8 cellular contexts compared by ENCODE assay signal in genomic region chr7:100706672-100707311, GRCh38. TPM values are rescaled to one million over a fixed set of nuclear protein-coding genes. Genes with fewer than 3 reads are reported as not detected.
A peak's percentile ranks its signal among the peaks of the same experiment; 100 is the strongest.
DNase-seq lines count a peak whose midpoint lies in the region; ATAC-seq and TF ChIP-seq lines count a peak whose summit lies in the region.

No MANE protein-coding gene starts in this region.

- no peak for TF ChIP-seq RAD21 in IMR-90 (IDR thresholded peaks at IDR 0.05; ENCODE audit: low read length)

- POLR2A ChIA-PET in A673 (lab: Charles Lee; ENCODE audit: low non-redundant PET) (no interaction called here), IMR-90 (lab: Charles Lee; ENCODE audit: unreplicated experiment) (no interaction called here)

- H3K23ac ChIP-seq in IMR-90 (ENCODE audit: low read depth, low read length): peak overlapping the region; percentile 73; the same call in 1 of the 2 replicates

- peak overlapping the region; percentile 89 for H3K9ac ChIP-seq in IMR-90 (ENCODE audit: low read depth, low read length)

- BruUV-seq in A673 (replicated peaks; lab: Mats Ljungman, UMichigan): no TSS peak
- BruUV-seq in IMR-90 (replicated peaks; lab: Mats Ljungman, UMichigan): TSS peak; percentile 73

- H2BK5ac ChIP-seq in IMR-90 (ENCODE audit: low read depth, low read length, poor library complexity, severe bottlenecking): no peak overlapping the region

- peak overlapping the region; percentile 89 for H2AK9ac ChIP-seq in IMR-90 (replicated peaks; ENCODE audit: low read depth, low read length, poor library complexity)

- peaks cover 13 to 23% of the 10 kb centered on the region in 2 experiments for H3K79me1 ChIP-seq in IMR-90 (ENCODE audit: low read depth in 1 of 2, low read length in 2 of 2)

- WGBS in IMR-90 (ENCODE audit: extremely low coverage in 2 of 2, insufficient read length in 1 of 2), 2 experiments: 12% methylated on average over 23 of the region's 34 CpGs; no CpG with 5 or more reads in 1 of the 2 experiments

- H2BK120ac ChIP-seq in IMR-90 (ENCODE audit: low read depth, low read length): no peak overlapping the region

- H3K4me2 ChIP-seq in IMR-90 (ENCODE audit: low read depth, low read length): peak overlapping the region; percentile 95

- ATAC-seq in IMR-90 (ENCODE audit: low read depth) (no peak), mucosa of descending colon (no peak), HG02870 (IDR thresholded peaks at IDR 0.05; ENCODE audit: unreplicated experiment) (no peak), GM19324 (IDR thresholded peaks at IDR 0.05; ENCODE audit: low FRiP score, unreplicated experiment) (no peak)
- no peak for ATAC-seq in central memory CD8-positive, alpha-beta T cell (replicated peaks; ENCODE audit: extremely low read depth, poor library complexity, severe bottlenecking)

- no peak overlapping the region for H2BK20ac ChIP-seq in IMR-90 (ENCODE audit: low read depth, low read length)

- H4K20me1 ChIP-seq in IMR-90 (ENCODE audit: insufficient read depth, low read length): no peaks in the 10 kb centered on the region; the same call in 1 of the 2 replicates

- H3K4me3 ChIP-seq in A673 (ENCODE audit: low read depth, low read length, poor library complexity, severe bottlenecking): peak overlapping the region; percentile 77
- H3K4me3 ChIP-seq in IMR-90 (ENCODE audit: insufficient read depth, low read depth, low read length): peak overlapping the region; percentile 85
- H3K4me3 ChIP-seq in mucosa of descending colon: peak overlapping the region; percentile 52

- H3K9me3 ChIP-seq in A673 (ENCODE audit: low read depth, low read length, poor library complexity, severe bottlenecking) (no peaks in the 10 kb centered on the region), IMR-90 (ENCODE audit: control insufficient read depth, insufficient read depth, low read length) (no peaks in the 10 kb centered on the region), mucosa of descending colon (no peaks in the 10 kb centered on the region)

- peak overlapping the region; percentile 17 for H2AK5ac ChIP-seq in IMR-90 (ENCODE audit: low read depth, low read length)

- H4K91ac ChIP-seq in IMR-90 (ENCODE audit: insufficient read depth, low read depth, low read length): no peak overlapping the region

- in situ Hi-C loops in IMR-90 (cut with MboI; ENCODE audit: low sequenced_read_pairs) (loop anchor here (5.0 to 25.0 kb wide), 3 partner anchors 118 to 356 kb away; partner anchors contain the start of gene EPHB4), G401 (cut with HindIII; ENCODE audit: low sequenced_read_pairs) (no loop called here)

- H2BK15ac ChIP-seq in IMR-90 (ENCODE audit: low read depth, low read length): no peak overlapping the region

- H3K27ac ChIP-seq in A673 (ENCODE audit: low read depth, low read length, poor library complexity, severe bottlenecking) (peak overlapping the region; percentile 95), IMR-90 (ENCODE audit: insufficient read depth, low read length) (peak overlapping the region; percentile 83)

- no peak overlapping the region for H4K5ac ChIP-seq in IMR-90 (ENCODE audit: low read depth, low read length)

- H3K4me1 ChIP-seq in A673 (ENCODE audit: insufficient read depth, low read length, poor library complexity, severe bottlenecking) (peaks cover 6% of the 10 kb centered on the region), IMR-90 (ENCODE audit: control insufficient read depth, insufficient read depth, low read length) (peaks cover 4% of the 10 kb centered on the region; the same call in 1 of the 2 replicates), mucosa of descending colon (ENCODE audit: low read depth) (peaks cover 13% of the 10 kb centered on the region)

- H3K27me3 ChIP-seq in A673 (replicated peaks; ENCODE audit: insufficient read depth, low read depth, low read length, poor library complexity): peaks cover 11% of the 10 kb centered on the region
- H3K27me3 ChIP-seq in IMR-90 (ENCODE audit: control insufficient read depth, insufficient read depth, low read length): no peaks in the 10 kb centered on the region

- no peaks in the 10 kb centered on the region for H3K9me1 ChIP-seq in IMR-90 (ENCODE audit: insufficient read depth, low read length)

- peak overlapping the region; percentile 88 for H3K4me3 Mint-ChIP-seq in central memory CD8-positive, alpha-beta T cell

- TF ChIP-seq CTCF in A673 (conservative IDR thresholded peaks at IDR 0.05; ENCODE audit: low read depth, low read length) (no peak), IMR-90 (conservative IDR thresholded peaks at IDR 0.05; ENCODE audit: low read depth, low read length) (no peak), mucosa of descending colon (IDR thresholded peaks at IDR 0.05) (no peak)

- peak overlapping the region; percentile 49; the same call in 1 of the 2 replicates for H3K4ac ChIP-seq in IMR-90 (ENCODE audit: low read depth, low read length)

- H3K27ac Mint-ChIP-seq in central memory CD8-positive, alpha-beta T cell (ENCODE audit: low read depth): peak overlapping the region; percentile 98

- intact Hi-C loops in A673 (cut with micrococcal nuclease; ENCODE audit: unreplicated experiment): no loop called here
- intact Hi-C loops in IMR-90 (cut with micrococcal nuclease): no loop called here
- intact Hi-C loops in mucosa of descending colon (cut with DNase I, micrococcal nuclease): loop anchor here in 1 of 2 donors (10.0 kb wide), 1 partner anchor 158 kb away; the partner anchor contains the start of gene TRIP6

- DNase-seq in A673 (ENCODE audit: low spot score) (no peak), IMR-90 (no peak), mucosa of descending colon (peak; percentile 35 to 71 (median 61)), AG08395 (ENCODE audit: low spot score) (no peak), G401 (ENCODE audit: low spot score) (no peak)
- DNase-seq in central memory CD8-positive, alpha-beta T cell (ENCODE audit: low spot score in 2 of 2): no peak

- H3K9me3 Mint-ChIP-seq in central memory CD8-positive, alpha-beta T cell: no peaks in the 10 kb centered on the region

- peaks cover 21% of the 10 kb centered on the region for H3K4me1 Mint-ChIP-seq in central memory CD8-positive, alpha-beta T cell

- H3K14ac ChIP-seq in IMR-90 (replicated peaks; ENCODE audit: low read depth, low read length): peak overlapping the region; percentile 14; the same call in 1 of the 2 replicates

- H2AFZ ChIP-seq in IMR-90 (replicated peaks; ENCODE audit: low read length, poor library complexity): peak overlapping the region; percentile 100

- dilution Hi-C loops in IMR-90 (cut with HindIII; ENCODE audit: low sequenced_read_pairs, unreplicated experiment): no loop called here

- H3K18ac ChIP-seq in IMR-90 (ENCODE audit: low read depth, low read length): no peak overlapping the region

- H3K36me3 Mint-ChIP-seq in central memory CD8-positive, alpha-beta T cell (ENCODE audit: insufficient read depth): peaks cover 8% of the 10 kb centered on the region

- no peak for TF ChIP-seq POLR2A in IMR-90 (IDR thresholded peaks at IDR 0.05; ENCODE audit: low read depth, low read length)

- H3K36me3 ChIP-seq in A673 (ENCODE audit: insufficient read depth, low read length, poor library complexity, severe bottlenecking): peaks cover 13% of the 10 kb centered on the region
- H3K36me3 ChIP-seq in IMR-90 (ENCODE audit: control insufficient read depth, insufficient read depth, low read length): no peaks in the 10 kb centered on the region
- no peaks in the 10 kb centered on the region for H3K36me3 ChIP-seq in mucosa of descending colon (ENCODE audit: low read depth)

- H3K56ac ChIP-seq in IMR-90 (ENCODE audit: extremely low read depth, insufficient read depth, low read length): no peak overlapping the region

- CTCF ChIA-PET in A673 (lab: Charles Lee) (no interaction called here), IMR-90 (lab: Yijun Ruan, JAX) (interaction anchor here (0.9 to 2.4 kb wide), 2 partner anchors 98 to 119 kb away, joined by 4 to 12 read pairs; no protein-coding TSS in a partner anchor)

- H4K8ac ChIP-seq in IMR-90 (ENCODE audit: low read depth in 2 of 2, low read length in 2 of 2): peak overlapping the region; percentile 61 to 71; a peak in 2 of 4 replicates

- H3K27me3 Mint-ChIP-seq in central memory CD8-positive, alpha-beta T cell: no peaks in the 10 kb centered on the region

TF ChIP-seq in IMR-90, 13 proteins besides CTCF, POLR2A, EP300 and RAD21 (continues in another document):
- TF ChIP-seq NFE2L2 (IDR thresholded peaks at IDR 0.05; ENCODE audit: low read depth, low read length): no peak

RNA-seq across cellular contexts. Expression of gene POP7, which starts 0.9 kb away (rescaled TPM):
- total RNA-seq in A673 (2021): 68.8 and 72.6 TPM in 2 replicates
- 14.9 and 16.9 TPM in 2 replicates for total RNA-seq in IMR-90 (2012; rRNA removed)
- 38.0 and 50.5 TPM in 2 replicates for polyA plus RNA-seq in IMR-90 (2012; rRNA removed)
- 50.9 and 63.4 TPM in 2 replicates for polyA plus RNA-seq in IMR-90 (2012; cell fraction: cytosol; rRNA removed)
- polyA plus RNA-seq in IMR-90 (2012; cell fraction: nucleus; rRNA removed; ENCODE audit: low replicate concordance): 12.0 and 23.5 TPM in 2 replicates
- 10 to 100 TPM; 24.8 to 28.9 (median 26.8) TPM for total RNA-seq in mucosa of descending colon
- total RNA-seq in G401 (2014; rRNA removed; shearing (Covaris generic)): 116 and 136 TPM in 2 replicates

RNA-seq across cellular contexts. Expression of gene GIGYF1, which starts 12.7 kb away (rescaled TPM):
- total RNA-seq in A673 (2021): 47.4 and 51.9 TPM in 2 replicates
- 3.0 and 3.3 TPM in 2 replicates for total RNA-seq in IMR-90 (2012; rRNA removed)
- polyA plus RNA-seq in IMR-90 (2012; rRNA removed): 10.7 and 11.6 TPM in 2 replicates
- polyA plus RNA-seq in IMR-90 (2012; cell fraction: cytosol; rRNA removed): 3.3 and 4.8 TPM in 2 replicates
- 80.8 and 113 TPM in 2 replicates for polyA plus RNA-seq in IMR-90 (2012; cell fraction: nucleus; rRNA removed; ENCODE audit: low replicate concordance)
- 10 to 100 TPM; 34.6 to 49.8 (median 48.1) TPM for total RNA-seq in mucosa of descending colon
- 20.6 and 28.1 TPM in 2 replicates for total RNA-seq in G401 (2014; rRNA removed; shearing (Covaris generic))

RNA-seq across cellular contexts. Expression of gene EPO, which starts 13.5 kb away (rescaled TPM):
- 0.21 TPM in 1 of 2 replicates, not detected in the other for total RNA-seq in A673 (2021)
- total RNA-seq in IMR-90 (2012; rRNA removed): not detected in 2 replicates
- polyA plus RNA-seq in IMR-90 (2012; rRNA removed): not detected in 2 replicates
- not detected in 2 replicates for polyA plus RNA-seq in IMR-90 (2012; cell fraction: cytosol; rRNA removed)
- polyA plus RNA-seq in IMR-90 (2012; cell fraction: nucleus; rRNA removed; ENCODE audit: low replicate concordance): 0.12 and 0.15 TPM in 2 replicates
- not detected for total RNA-seq in mucosa of descending colon
- total RNA-seq in G401 (2014; rRNA removed; shearing (Covaris generic)): not detected in 2 replicates

RNA-seq across cellular contexts. Expression of gene ZAN, which starts 26.6 kb away (rescaled TPM):
- total RNA-seq in A673 (2021): not detected in 2 replicates
- not detected in 2 replicates for total RNA-seq in IMR-90 (2012; rRNA removed)
- not detected in 2 replicates for polyA plus RNA-seq in IMR-90 (2012; rRNA removed)
- polyA plus RNA-seq in IMR-90 (2012; cell fraction: cytosol; rRNA removed): not detected in 2 replicates
- polyA plus RNA-seq in IMR-90 (2012; cell fraction: nucleus; rRNA removed; ENCODE audit: low replicate concordance): not detected in 2 replicates
- total RNA-seq in mucosa of descending colon: not detected
- total RNA-seq in G401 (2014; rRNA removed; shearing (Covaris generic)): not detected in 2 replicates

RNA-seq across cellular contexts. Expression of gene GNB2, which starts 33.3 kb away (rescaled TPM):
- total RNA-seq in A673 (2021) (225 and 243 TPM in 2 replicates), IMR-90 (2012; rRNA removed) (62.0 and 67.5 TPM in 2 replicates), mucosa of descending colon (100 to 1,000 TPM; 197 to 257 (median 232) TPM)
- 245 and 279 TPM in 2 replicates for polyA plus RNA-seq in IMR-90 (2012; rRNA removed)
- polyA plus RNA-seq in IMR-90 (2012; cell fraction: cytosol; rRNA removed): 186 and 472 TPM in 2 replicates
- polyA plus RNA-seq in IMR-90 (2012; cell fraction: nucleus; rRNA removed; ENCODE audit: low replicate concordance): 166 and 348 TPM in 2 replicates
- 232 and 241 TPM in 2 replicates for total RNA-seq in G401 (2014; rRNA removed; shearing (Covaris generic))

Comparison
In these comparisons a context has a peak if more than half of its experiments do, and no peak if none do; other contexts are left out.
1. DNase-seq: peak in mucosa of descending colon (3 of 3); none in A673 (single experiment), IMR-90 (single experiment), central memory CD8-positive, alpha-beta T cell (0 of 2), AG08395 (single experiment) and G401 (single experiment).
2. Peak in every context shown above with its lines, with median percentiles within 50 percentile points of each other: H3K4me3 ChIP-seq.